ENCODE assay signal across 29 cellular contexts in genomic region chr5:106874531-106874930, GRCh38.
"Had no signal": no experiment of that assay in that cellular context is flagged by ENCODE, and none has a peak within 500 bp of the region (broad histone marks: within the 10 kb centered on the region; RNA-seq: fewer than 3 reads in every experiment).

No MANE protein-coding gene starts in this region.

- H3K9me3 ChIP-seq: ascending aorta, esophagus muscularis mucosa, gastrocnemius medialis had no signal

- H3K4me1 Mint-ChIP-seq: activated CD4-positive, alpha-beta T cell treated with anti-CD3 and anti-CD28 coated beads for 36 hours; activated CD4-positive, alpha-beta T cell treated with anti-CD3 and anti-CD28 coated beads, Interleukin-2, amount 10 ng/mL, durations not matched to agents 24 days and 14 days; activated CD8-positive, alpha-beta memory T cell treated with anti-CD3 and anti-CD28 coated beads, Interleukin-2, amount 10 ng/mL, durations not matched to agents 7 days and 5 days; activated naive CD8-positive, alpha-beta T cell treated with anti-CD3 and anti-CD28 coated beads, Interleukin-2, amount 10 ng/mL, durations not matched to agents 7 days and 5 days had no signal

- H3K27me3 ChIP-seq: ascending aorta, brain microvascular endothelial cell, esophagus muscularis mucosa, foreskin keratinocyte, gastrocnemius medialis had no signal

- H3K4me3 ChIP-seq: ascending aorta, esophagus muscularis mucosa, gastrocnemius medialis had no signal

- H3K27me3 Mint-ChIP-seq: activated CD4-positive, alpha-beta memory T cell treated with anti-CD3 and anti-CD28 coated beads for 36 hours; activated CD4-positive, alpha-beta T cell treated with anti-CD3 and anti-CD28 coated beads for 36 hours; activated CD4-positive, alpha-beta T cell treated with anti-CD3 and anti-CD28 coated beads, Interleukin-2, amount 10 ng/mL, durations not matched to agents 24 days and 14 days; activated CD8-positive, alpha-beta memory T cell treated with anti-CD3 and anti-CD28 coated beads, Interleukin-2, amount 10 ng/mL, durations not matched to agents 7 days and 5 days; activated naive CD8-positive, alpha-beta T cell treated with anti-CD3 and anti-CD28 coated beads, Interleukin-2, amount 10 ng/mL, durations not matched to agents 7 days and 5 days had no signal

- H3K36me3 Mint-ChIP-seq: activated CD4-positive, alpha-beta memory T cell treated with anti-CD3 and anti-CD28 coated beads for 36 hours; activated CD8-positive, alpha-beta memory T cell treated with anti-CD3 and anti-CD28 coated beads, Interleukin-2, amount 10 ng/mL, durations not matched to agents 7 days and 5 days; activated naive CD8-positive, alpha-beta T cell treated with anti-CD3 and anti-CD28 coated beads, Interleukin-2, amount 10 ng/mL, durations not matched to agents 7 days and 5 days had no signal

- H3K4me3 Mint-ChIP-seq: activated CD4-positive, alpha-beta memory T cell treated with anti-CD3 and anti-CD28 coated beads for 36 hours; activated CD4-positive, alpha-beta T cell treated with anti-CD3 and anti-CD28 coated beads for 36 hours; activated CD4-positive, alpha-beta T cell treated with anti-CD3 and anti-CD28 coated beads, Interleukin-2, amount 10 ng/mL, durations not matched to agents 24 days and 14 days; activated CD8-positive, alpha-beta memory T cell treated with anti-CD3 and anti-CD28 coated beads, Interleukin-2, amount 10 ng/mL, durations not matched to agents 7 days and 5 days; activated CD8-positive, alpha-beta T cell treated with anti-CD3 and anti-CD28 coated beads, Interleukin-2, amount 10 ng/mL, durations not matched to agents 7 days and 5 days; activated naive CD4-positive, alpha-beta T cell treated with anti-CD3 and anti-CD28 coated beads for 36 hours; activated naive CD8-positive, alpha-beta T cell treated with anti-CD3 and anti-CD28 coated beads, Interleukin-2, amount 10 ng/mL, durations not matched to agents 7 days and 5 days; activated T-helper 1 cell treated with anti-CD3 and anti-CD28 coated beads, Interleukin-12 subunit alpha, Interleukin-12 subunit beta, Interleukin-2, Interleukin-4 antibody, amounts not matched to agents 30 ng/mL and 10 ng/mL and 1 ng/mL, durations not matched to agents 14 hours and 24 hours and 36 hours; effector memory CD8-positive, alpha-beta T cell had no signal

- H3K36me3 ChIP-seq: ascending aorta, brain microvascular endothelial cell, esophagus muscularis mucosa, gastrocnemius medialis had no signal

- H3K4me1 ChIP-seq: ascending aorta, esophagus muscularis mucosa, foreskin keratinocyte, gastrocnemius medialis had no signal

- H3K27ac ChIP-seq: ascending aorta, brain microvascular endothelial cell, esophagus muscularis mucosa, foreskin keratinocyte, gastrocnemius medialis had no signal

- DNase-seq: activated CD4-positive, alpha-beta memory T cell treated with anti-CD3 and anti-CD28 coated beads for 36 hours; activated CD4-positive, alpha-beta T cell treated with anti-CD3 and anti-CD28 coated beads for 36 hours; activated CD4-positive, alpha-beta T cell treated with anti-CD3 and anti-CD28 coated beads, Interleukin-2, amount 10 ng/mL, durations not matched to agents 24 days and 14 days; activated CD4-positive, CD25-positive, alpha-beta regulatory T cell; activated CD4-positive, CD25-positive, alpha-beta regulatory T cell treated with anti-CD3 and anti-CD28 coated beads, Interleukin-2, amount 50 U/mL, for 72 hours; activated CD8-positive, alpha-beta memory T cell treated with anti-CD3 and anti-CD28 coated beads, Interleukin-2, amount 10 ng/mL, durations not matched to agents 7 days and 5 days; activated CD8-positive, alpha-beta memory T cell treated with anti-CD3 and anti-CD28 coated beads, Interleukin-2, amount 50 U/mL, for 4 hours; activated CD8-positive, alpha-beta T cell treated with anti-CD3 and anti-CD28 coated beads, Interleukin-2, amount 10 ng/mL, durations not matched to agents 7 days and 5 days; activated effector memory CD4-positive, alpha-beta T cell treated with anti-CD3 and anti-CD28 coated beads, Interleukin-2, amount 50 U/mL, for 16 hours; activated naive CD4-positive, alpha-beta T cell treated with anti-CD3 and anti-CD28 coated beads for 36 hours; activated naive CD8-positive, alpha-beta T cell treated with anti-CD3 and anti-CD28 coated beads, Interleukin-2, amount 10 ng/mL, durations not matched to agents 7 days and 5 days; activated T-cell treated with anti-CD3 and anti-CD28 coated beads, Interleukin-2, amount 50 U/mL, for 1 hour; activated T-cell treated with anti-CD3 and anti-CD28 coated beads, Interleukin-2, amount 50 U/mL, for 48 hours; brain microvascular endothelial cell; caudate nucleus; cortex of kidney; dermis blood vessel endothelial cell; effector CD4-positive, alpha-beta T cell; effector memory CD8-positive, alpha-beta T cell; erythroblast; foreskin keratinocyte; gastrocnemius medialis; glutamatergic neuron; T-helper 2 cell had no signal

- H3K27ac Mint-ChIP-seq: activated CD4-positive, alpha-beta memory T cell treated with anti-CD3 and anti-CD28 coated beads for 36 hours; activated CD4-positive, alpha-beta T cell treated with anti-CD3 and anti-CD28 coated beads for 36 hours; activated CD4-positive, alpha-beta T cell treated with anti-CD3 and anti-CD28 coated beads, Interleukin-2, amount 10 ng/mL, durations not matched to agents 24 days and 14 days; activated CD8-positive, alpha-beta memory T cell treated with anti-CD3 and anti-CD28 coated beads, Interleukin-2, amount 10 ng/mL, durations not matched to agents 7 days and 5 days; activated CD8-positive, alpha-beta T cell treated with anti-CD3 and anti-CD28 coated beads, Interleukin-2, amount 10 ng/mL, durations not matched to agents 7 days and 5 days; activated naive CD4-positive, alpha-beta T cell treated with anti-CD3 and anti-CD28 coated beads for 36 hours; activated naive CD4-positive, alpha-beta T cell treated with anti-CD3 and anti-CD28 coated beads, Interleukin-2, amount 50 U/mL, for 72 hours; activated naive CD8-positive, alpha-beta T cell treated with anti-CD3 and anti-CD28 coated beads, Interleukin-2, amount 10 ng/mL, durations not matched to agents 7 days and 5 days; activated T-helper 1 cell treated with anti-CD3 and anti-CD28 coated beads, Interleukin-12 subunit alpha, Interleukin-12 subunit beta, Interleukin-2, Interleukin-4 antibody, amounts not matched to agents 30 ng/mL and 10 ng/mL and 1 ng/mL, durations not matched to agents 14 hours and 24 hours and 36 hours; activated T-helper 2 cell treated with anti-CD3 and anti-CD28 coated beads, Interferon-gamma antibody, Interleukin-2, Interleukin-4, amounts not matched to agents 10 μg/mL and 5 μg/mL and 100 μg/mL, durations not matched to agents 14 hours and 24 hours and 36 hours; effector memory CD8-positive, alpha-beta T cell had no signal

- H3K9me3 Mint-ChIP-seq: activated CD4-positive, alpha-beta T cell treated with anti-CD3 and anti-CD28 coated beads, Interleukin-2, amount 10 ng/mL, durations not matched to agents 24 days and 14 days; activated naive CD4-positive, alpha-beta T cell treated with anti-CD3 and anti-CD28 coated beads, Interleukin-2, amount 50 U/mL, for 72 hours; activated naive CD8-positive, alpha-beta T cell treated with anti-CD3 and anti-CD28 coated beads, Interleukin-2, amount 10 ng/mL, durations not matched to agents 7 days and 5 days; activated T-helper 1 cell treated with anti-CD3 and anti-CD28 coated beads, Interleukin-12 subunit alpha, Interleukin-12 subunit beta, Interleukin-2, Interleukin-4 antibody, amounts not matched to agents 30 ng/mL and 10 ng/mL and 1 ng/mL, durations not matched to agents 14 hours and 24 hours and 36 hours; activated T-helper 2 cell treated with anti-CD3 and anti-CD28 coated beads, Interferon-gamma antibody, Interleukin-2, Interleukin-4, amounts not matched to agents 10 μg/mL and 5 μg/mL and 100 μg/mL, durations not matched to agents 14 hours and 24 hours and 36 hours; effector memory CD8-positive, alpha-beta T cell had no signal

- ATAC-seq: activated CD4-positive, alpha-beta T cell treated with anti-CD3 and anti-CD28 coated beads for 36 hours; activated CD8-positive, alpha-beta memory T cell treated with anti-CD3 and anti-CD28 coated beads, Interleukin-2, amount 10 ng/mL, durations not matched to agents 7 days and 5 days; activated CD8-positive, alpha-beta T cell treated with anti-CD3 and anti-CD28 coated beads, Interleukin-2, amount 10 ng/mL, durations not matched to agents 7 days and 5 days; activated naive CD4-positive, alpha-beta T cell treated with anti-CD3 and anti-CD28 coated beads, Interleukin-2, amount 50 U/mL, for 72 hours; effector memory CD8-positive, alpha-beta T cell; gastrocnemius medialis had no signal
